In genomic region chr16:10946308-10946707, GRCh38 we compare ENCODE assay signal across 10 cellular contexts. TPM values are rescaled to one million over a fixed set of nuclear protein-coding genes. Genes with fewer than 3 reads are reported as not detected.
A peak's percentile ranks its signal among the peaks of the same experiment; 100 is the strongest.
DNase-seq lines count a peak whose midpoint lies in the region; ATAC-seq and TF ChIP-seq lines count a peak whose summit lies in the region.
"Had no signal": no experiment of that assay in that cellular context is flagged by ENCODE, and none has a peak within 500 bp of the region (broad histone marks: within the 10 kb centered on the region; RNA-seq: fewer than 3 reads in every experiment).

No MANE protein-coding gene starts in this region.

- no peaks in the 10 kb centered on the region for H3F3A ChIP-seq in neural cell (ENCODE audit: insufficient read depth, low read length, poor library complexity, severe bottlenecking)

- H2AK9ac ChIP-seq in IMR-90 (replicated peaks; ENCODE audit: low read depth, low read length, poor library complexity) = peak overlapping the region; percentile 74

- H3K27me3 Mint-ChIP-seq in CD8-positive, alpha-beta T cell (ENCODE audit: low read depth) = no peaks in the 10 kb centered on the region
- no peaks in the 10 kb centered on the region for H3K27me3 Mint-ChIP-seq in endodermal cell (ENCODE audit: insufficient read depth)

- peaks cover 36% of the 10 kb centered on the region for H3K9me1 ChIP-seq in IMR-90 (ENCODE audit: insufficient read depth, low read length)

- H4K8ac ChIP-seq in IMR-90 (ENCODE audit: low read depth in 2 of 2, low read length in 2 of 2) = no peak overlapping the region

- 10% methylated on average over 2 of the region's 5 CpGs; no CpG with 5 or more reads in 1 of the 2 experiments for WGBS in IMR-90 (ENCODE audit: extremely low coverage in 2 of 2, insufficient read length in 1 of 2), 2 experiments
- 1 to 8% methylated on average over 2 to 5 of the region's 5 CpGs for WGBS in endodermal cell (ENCODE audit: insufficient coverage in 1 of 2, insufficient read length in 1 of 2), 2 experiments

- intact Hi-C loops in CD8-positive, alpha-beta T cell (cut with DNase I, micrococcal nuclease) = loop anchor here in 1 of 2 experiments (5.0 to 10.0 kb wide), 3 partner anchors 278 to 908 kb away; partner anchors contain the start of genes RSL1D1 and ZC3H7A
- intact Hi-C loops in IMR-90 (cut with micrococcal nuclease) = no loop called here

- no peak overlapping the region for H3K14ac ChIP-seq in IMR-90 (replicated peaks; ENCODE audit: low read depth, low read length)

- peak overlapping the region; percentile 2 for H2AK5ac ChIP-seq in IMR-90 (ENCODE audit: low read depth, low read length)

- H3K9me3 ChIP-seq in CD8-positive, alpha-beta T cell (ENCODE audit: low read length) = no peaks in the 10 kb centered on the region
- H3K9me3 ChIP-seq in IMR-90 (ENCODE audit: control insufficient read depth, insufficient read depth, low read length) = no peaks in the 10 kb centered on the region
- H3K9me3 ChIP-seq in endodermal cell (ENCODE audit: control insufficient read depth, low read length) = no peaks in the 10 kb centered on the region
- no peaks in the 10 kb centered on the region for H3K9me3 ChIP-seq in neural cell (ENCODE audit: low read length)

- H3K4me1 ChIP-seq in CD8-positive, alpha-beta T cell (ENCODE audit: insufficient read depth, low read length) = peaks cover 47% of the 10 kb centered on the region
- H3K4me1 ChIP-seq in IMR-90 (ENCODE audit: control insufficient read depth, insufficient read depth, low read length) = peaks cover 20% of the 10 kb centered on the region
- peaks cover 36% of the 10 kb centered on the region for H3K4me1 ChIP-seq in endodermal cell (ENCODE audit: control insufficient read depth, insufficient read depth, low read length)

- no peak overlapping the region for H2BK20ac ChIP-seq in IMR-90 (ENCODE audit: low read depth, low read length)

- no peak for TF ChIP-seq POLR2A in IMR-90 (IDR thresholded peaks at IDR 0.05; ENCODE audit: low read depth, low read length)

- in situ Hi-C loops in IMR-90 (cut with MboI; ENCODE audit: low sequenced_read_pairs) = loop anchor here (25.0 kb wide), 1 partner anchor 1834 kb away; no protein-coding TSS in a partner anchor

- POLR2A ChIA-PET in CD8-positive, alpha-beta T cell (lab: Charles Lee) = no interaction called here
- POLR2A ChIA-PET in IMR-90 (lab: Charles Lee; ENCODE audit: unreplicated experiment) = no interaction called here

- no peak overlapping the region for H2BK120ac ChIP-seq in IMR-90 (ENCODE audit: low read depth, low read length)

- H4K5ac ChIP-seq in IMR-90 (ENCODE audit: low read depth, low read length) = no peak overlapping the region

- peak overlapping the region; percentile 25; the same call in 1 of the 2 replicates for H3K23ac ChIP-seq in IMR-90 (ENCODE audit: low read depth, low read length)

- no peak overlapping the region for H3K27ac ChIP-seq in CD8-positive, alpha-beta T cell (ENCODE audit: low read depth, low read length)
- H3K27ac ChIP-seq in IMR-90 (ENCODE audit: insufficient read depth, low read length) (no peak overlapping the region), endodermal cell (ENCODE audit: low read depth, low read length) (no peak overlapping the region), neural cell (ENCODE audit: low read length) (no peak overlapping the region)
- H3K27ac ChIP-seq: brain microvascular endothelial cell had no signal

- peaks cover 40 to 78% of the 10 kb centered on the region in 2 experiments for H3K79me1 ChIP-seq in IMR-90 (ENCODE audit: low read depth in 1 of 2, low read length in 2 of 2)

- no peak overlapping the region for H3K18ac ChIP-seq in IMR-90 (ENCODE audit: low read depth, low read length)

- TF ChIP-seq RAD21 in IMR-90 (IDR thresholded peaks at IDR 0.05; ENCODE audit: low read length) (no peak), neural cell (conservative IDR thresholded peaks at IDR 0.05) (no peak)

- no peaks in the 10 kb centered on the region for H3K27me3 ChIP-seq in CD8-positive, alpha-beta T cell (ENCODE audit: insufficient read depth, low read length)
- H3K27me3 ChIP-seq in IMR-90 (ENCODE audit: control insufficient read depth, insufficient read depth, low read length) (no peaks in the 10 kb centered on the region), endodermal cell (ENCODE audit: control insufficient read depth, insufficient read depth, low read length, poor library complexity, severe bottlenecking) (no peaks in the 10 kb centered on the region), neural cell (ENCODE audit: insufficient read depth, low read depth, low read length) (no peaks in the 10 kb centered on the region)
- H3K27me3 ChIP-seq: brain microvascular endothelial cell had no signal

- no TSS peak for BruUV-seq in IMR-90 (replicated peaks; lab: Mats Ljungman, UMichigan)

- no peak for ATAC-seq in CD8-positive, alpha-beta T cell
- no peak for ATAC-seq in IMR-90 (ENCODE audit: low read depth)
- no peak for ATAC-seq in HG03280 (IDR thresholded peaks at IDR 0.05; ENCODE audit: unreplicated experiment)
- ATAC-seq in HG02678 (IDR thresholded peaks at IDR 0.05; ENCODE audit: unreplicated experiment) = no peak

- H3K4ac ChIP-seq in IMR-90 (ENCODE audit: low read depth, low read length) = peak overlapping the region; percentile 37

- H3K27ac Mint-ChIP-seq in CD8-positive, alpha-beta T cell = peak overlapping the region; percentile 55
- H3K27ac Mint-ChIP-seq in endodermal cell = peak overlapping the region; percentile 96

- no peak overlapping the region for H3K9ac ChIP-seq in IMR-90 (ENCODE audit: low read depth, low read length)
- H3K9ac ChIP-seq in endodermal cell (ENCODE audit: extremely low read depth, low read length, poor library complexity, severe bottlenecking) = peak overlapping the region; percentile 19
- H3K9ac ChIP-seq in neural cell (ENCODE audit: low read length) = peak overlapping the region; percentile 36

- H3K4me3 ChIP-seq in CD8-positive, alpha-beta T cell (ENCODE audit: low read depth, low read length) = no peak overlapping the region
- H3K4me3 ChIP-seq in IMR-90 (ENCODE audit: insufficient read depth, low read depth, low read length) = no peak overlapping the region
- peak overlapping the region; percentile 89 for H3K4me3 ChIP-seq in endodermal cell (ENCODE audit: low read length)
- H3K4me3 ChIP-seq in neural cell (ENCODE audit: low read length) = peak overlapping the region; percentile 99

- CTCF ChIA-PET in CD8-positive, alpha-beta T cell (lab: Charles Lee) = interaction anchor here (0.9 to 6.9 kb wide), 3 partner anchors 17 to 38 kb away, joined by 3 to 47 read pairs (median 4); no protein-coding TSS in a partner anchor
- CTCF ChIA-PET in IMR-90 (lab: Yijun Ruan, JAX) = no interaction called here

- H3K4me2 ChIP-seq in IMR-90 (ENCODE audit: low read depth, low read length) (peak overlapping the region; percentile 3; the same call in 1 of the 2 replicates), neural cell (ENCODE audit: low read length) (peak overlapping the region; percentile 84)

- H3K9me3 Mint-ChIP-seq in CD8-positive, alpha-beta T cell = no peaks in the 10 kb centered on the region
- no peaks in the 10 kb centered on the region for H3K9me3 Mint-ChIP-seq in endodermal cell

- H4K20me1 ChIP-seq in IMR-90 (ENCODE audit: insufficient read depth, low read length) (peaks cover 61% of the 10 kb centered on the region), neural cell (ENCODE audit: insufficient read depth) (no peaks in the 10 kb centered on the region)

- H3K56ac ChIP-seq in IMR-90 (ENCODE audit: extremely low read depth, insufficient read depth, low read length) = no peak overlapping the region

- H3K4me1 Mint-ChIP-seq in CD8-positive, alpha-beta T cell (ENCODE audit: low read depth) = peaks cover 63% of the 10 kb centered on the region
- H3K4me1 Mint-ChIP-seq in endodermal cell = peaks cover 60% of the 10 kb centered on the region

- TF ChIP-seq CTCF in CD8-positive, alpha-beta T cell (IDR thresholded peaks at IDR 0.05) = no peak
- no peak for TF ChIP-seq CTCF in IMR-90 (conservative IDR thresholded peaks at IDR 0.05; ENCODE audit: low read depth, low read length)
- TF ChIP-seq CTCF in endodermal cell (conservative IDR thresholded peaks at IDR 0.05) = no peak
- no peak for TF ChIP-seq CTCF in neural cell (IDR thresholded peaks at IDR 0.05; ENCODE audit: poor library complexity, severe bottlenecking)

- dilution Hi-C loops in IMR-90 (cut with HindIII; ENCODE audit: low sequenced_read_pairs, unreplicated experiment) = no loop called here

- H2AFZ ChIP-seq in IMR-90 (replicated peaks; ENCODE audit: low read length, poor library complexity) (no peak overlapping the region), neural cell (ENCODE audit: low read depth, low read length) (no peak overlapping the region)

- no peak overlapping the region for H4K91ac ChIP-seq in IMR-90 (ENCODE audit: insufficient read depth, low read depth, low read length)

- H3K79me2 ChIP-seq in neural cell (replicated peaks; ENCODE audit: insufficient read depth, low read length) = peaks cover 18% of the 10 kb centered on the region

- DNase-seq in CD8-positive, alpha-beta T cell = no peak
- DNase-seq in IMR-90 = no peak
- DNase-seq in endodermal cell = peak; percentile 91
- no peak for DNase-seq in activated gamma-delta T cell (lab: John Stamatoyannopoulos, UW)
- DNase-seq in D341Med (ENCODE audit: low spot score) = no peak
- DNase-seq: brain microvascular endothelial cell, NCI-H345 had no signal

- H3K9me2 ChIP-seq in neural cell (ENCODE audit: insufficient read depth, low read length) = no peaks in the 10 kb centered on the region

- peak overlapping the region; percentile 87 for H3K4me3 Mint-ChIP-seq in CD8-positive, alpha-beta T cell
- peak overlapping the region; percentile 80 for H3K4me3 Mint-ChIP-seq in endodermal cell

- TF ChIP-seq EP300 in neural cell (conservative IDR thresholded peaks at IDR 0.05; ENCODE audit: poor library complexity, severe bottlenecking) = no peak

- H2BK15ac ChIP-seq in IMR-90 (ENCODE audit: low read depth, low read length) = no peak overlapping the region

- H2BK5ac ChIP-seq in IMR-90 (ENCODE audit: low read depth, low read length, poor library complexity, severe bottlenecking) = no peak overlapping the region

- peaks cover 3% of the 10 kb centered on the region for H3K36me3 Mint-ChIP-seq in CD8-positive, alpha-beta T cell
- H3K36me3 Mint-ChIP-seq in endodermal cell (ENCODE audit: low read depth) = no peaks in the 10 kb centered on the region

- no peaks in the 10 kb centered on the region for H3K36me3 ChIP-seq in CD8-positive, alpha-beta T cell (ENCODE audit: insufficient read depth, low read length)
- H3K36me3 ChIP-seq in IMR-90 (ENCODE audit: control insufficient read depth, insufficient read depth, low read length) (no peaks in the 10 kb centered on the region), endodermal cell (ENCODE audit: control insufficient read depth, insufficient read depth, low read length) (no peaks in the 10 kb centered on the region), neural cell (ENCODE audit: insufficient read depth, low read length) (no peaks in the 10 kb centered on the region)
- H3K36me3 ChIP-seq: brain microvascular endothelial cell had no signal

RNA-seq across cellular contexts. Expression of gene CLEC16A, which starts 1.9 kb away (rescaled TPM):
- total RNA-seq in CD8-positive, alpha-beta T cell = 10 to 100 TPM; 20.5 to 21.9 TPM
- total RNA-seq in IMR-90 (2012; rRNA removed) (16.5 and 18.3 TPM in 2 replicates), endodermal cell (10 to 100 TPM; 19.5 to 28.3 TPM)
- polyA plus RNA-seq in IMR-90 (2012; rRNA removed) (15.4 and 15.9 TPM in 2 replicates), neural cell (11.1 and 17.8 TPM in 2 replicates)
- 11.0 and 13.5 TPM in 2 replicates for polyA plus RNA-seq in IMR-90 (2012; cell fraction: cytosol; rRNA removed)
- 22.9 and 31.5 TPM in 2 replicates for polyA plus RNA-seq in IMR-90 (2012; cell fraction: nucleus; rRNA removed; ENCODE audit: low replicate concordance)
- 15.6 TPM for polyA plus RNA-seq in endodermal cell (2013, experiment 1 of 2)
- 15.2 TPM for polyA plus RNA-seq in endodermal cell (2013, experiment 2 of 2)
- 39.7 and 47.7 TPM in 2 replicates for polyA minus RNA-seq in neural cell

RNA-seq across cellular contexts. Expression of gene DEXI, which starts 4.0 kb away (rescaled TPM):
- total RNA-seq in CD8-positive, alpha-beta T cell = 1 to 10 TPM; 4.7 to 5.6 TPM
- total RNA-seq in IMR-90 (2012; rRNA removed) (43.7 and 44.4 TPM in 2 replicates), endodermal cell (10 to 100 TPM; 31.5 to 32.0 TPM)
- polyA plus RNA-seq in IMR-90 (2012; rRNA removed) (62.5 and 63.6 TPM in 2 replicates), neural cell (52.0 and 62.0 TPM in 2 replicates)
- 73.1 and 112 TPM in 2 replicates for polyA plus RNA-seq in IMR-90 (2012; cell fraction: cytosol; rRNA removed)
- polyA plus RNA-seq in IMR-90 (2012; cell fraction: nucleus; rRNA removed; ENCODE audit: low replicate concordance) = 27.5 and 44.2 TPM in 2 replicates
- 33.2 TPM for polyA plus RNA-seq in endodermal cell (2013, experiment 1 of 2)
- polyA plus RNA-seq in endodermal cell (2013, experiment 2 of 2) = 31.2 TPM
- polyA minus RNA-seq in neural cell = 30.4 and 35.8 TPM in 2 replicates

Comparison
In these comparisons a context has a peak if more than half of its experiments do, and no peak if none do; other contexts are left out.
1. H3K4me3 ChIP-seq: peak in endodermal cell (single experiment) and neural cell (single experiment); none in CD8-positive, alpha-beta T cell (single experiment) and IMR-90 (single experiment).